In the genomic region with DNA sequence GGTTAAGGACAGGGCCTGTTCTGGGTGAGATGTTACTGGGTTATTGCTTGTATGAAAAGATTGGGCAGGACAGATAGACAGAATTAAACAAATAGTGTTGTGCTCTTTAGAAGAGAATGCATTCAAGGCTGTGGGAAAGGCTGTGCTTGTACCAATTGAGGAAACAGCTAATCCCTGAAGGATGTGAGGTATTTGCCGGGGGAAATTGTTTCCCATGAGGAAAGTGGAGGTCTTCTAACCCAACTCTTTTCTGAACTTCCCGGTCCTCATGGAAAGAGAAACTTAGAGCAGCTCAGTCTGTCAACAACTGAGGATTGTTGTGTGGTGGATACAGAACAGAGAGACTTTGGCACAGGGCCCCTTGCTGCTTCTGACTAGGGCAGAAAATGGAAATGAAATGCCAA, we compare ENCODE assay signal across 12 cellular contexts. TPM values are rescaled to one million over a fixed set of nuclear protein-coding genes. Genes with fewer than 3 reads are reported as not detected.
DNase-seq lines count a peak whose midpoint lies in the region; ATAC-seq and TF ChIP-seq lines count a peak whose summit lies in the region.
"Had no signal": no experiment of that assay in that cellular context is flagged by ENCODE, and none has a peak within 500 bp of the region (broad histone marks: within the 10 kb centered on the region; RNA-seq: fewer than 3 reads in every experiment).

No MANE protein-coding gene starts in this region.

- no peaks in the 10 kb centered on the region for H3K27me3 ChIP-seq in osteoblast (ENCODE audit: insufficient read depth, low read length)

- peak overlapping the region; percentile 67 for H3K4me2 ChIP-seq in osteoblast (ENCODE audit: insufficient read depth, low read length)

- DNase-seq in AG08395 (ENCODE audit: low spot score), result peak; percentile 25
- DNase-seq in fibroblast of villous mesenchyme (ENCODE audit: low read depth), result peak; percentile 66
- no peak for DNase-seq in osteoblast (ENCODE audit: insufficient read length, low spot score, missing footprints)
- DNase-seq in stimulated activated naive CD4-positive, alpha-beta T cell (lab: John Stamatoyannopoulos, UW), result no peak
- no peak for DNase-seq in stimulated activated naive CD4-positive, alpha-beta T cell treated with Interleukin-2 at 50 U/mL for 16 hours (lab: John Stamatoyannopoulos, UW)
- DNase-seq: activated T-cell treated with anti-CD3 and anti-CD28 coated beads, Interleukin-2, amount 50 U/mL, for 24 hours; lower lobe of right lung; NCI-H446 treated with DMSO at 0.1 percent for 48 hours; SIG-M5 had no signal

- peaks cover 39% of the 10 kb centered on the region for H3K79me2 ChIP-seq in osteoblast (ENCODE audit: insufficient read depth, low read length)

- TF ChIP-seq CTCF in WI38 (IDR thresholded peaks at IDR 0.05; ENCODE audit: low read depth, low read length), result no peak
- TF ChIP-seq CTCF in fibroblast of villous mesenchyme (IDR thresholded peaks at IDR 0.05; ENCODE audit: insufficient read depth, low read depth, low read length), result no peak
- no peak for TF ChIP-seq CTCF in osteoblast (IDR thresholded peaks at IDR 0.05; ENCODE audit: extremely low read depth, low read depth, low read length)

- no peaks in the 10 kb centered on the region for H4K20me1 ChIP-seq in osteoblast (ENCODE audit: insufficient read depth, low read length)

- no peaks in the 10 kb centered on the region for H3K36me3 ChIP-seq in osteoblast (ENCODE audit: insufficient read depth, low read length)
- H3K36me3 ChIP-seq: lower lobe of right lung had no signal

- no peaks in the 10 kb centered on the region for H3K9me3 ChIP-seq in osteoblast (ENCODE audit: low read depth, low read length)
- H3K9me3 ChIP-seq: lower lobe of right lung had no signal

- H3K4me1 ChIP-seq in osteoblast (ENCODE audit: insufficient read depth, low read length), result peaks cover 10% of the 10 kb centered on the region

- peak overlapping the region; percentile 33 for H3K27ac ChIP-seq in osteoblast (ENCODE audit: low read depth, low read length)
- H3K27ac ChIP-seq: lower lobe of right lung had no signal

- H3K4me3 ChIP-seq in WI38 (ENCODE audit: low read depth, low read length) (0 out of 2 replicates have a peak overlapping the region, but pooled peaks have one; percentile 18), fibroblast of villous mesenchyme (ENCODE audit: low read depth, low read length) (no peak overlapping the region), osteoblast (ENCODE audit: insufficient read depth, low read length) (peak overlapping the region; percentile 38)
- H3K4me3 ChIP-seq: lower lobe of right lung had no signal

- peak overlapping the region; percentile 40 for H2AFZ ChIP-seq in osteoblast (ENCODE audit: low read length)

- ATAC-seq in GM19395 (IDR thresholded peaks at IDR 0.05; ENCODE audit: unreplicated experiment) (no peak), GM18870 (IDR thresholded peaks at IDR 0.05; ENCODE audit: unreplicated experiment) (no peak)
- ATAC-seq: lower lobe of right lung had no signal

RNA-seq across cellular contexts. Expression of gene SLC1A4, which starts 9.5 kb away (rescaled TPM):
- total RNA-seq in fibroblast of villous mesenchyme, result 7.8 and 11.3 TPM in 2 replicates
- 47.7 and 49.2 TPM in 2 replicates for total RNA-seq in osteoblast

RNA-seq across cellular contexts. Expression of gene CEP68, which starts 57.6 kb away (rescaled TPM):
- total RNA-seq in fibroblast of villous mesenchyme, result 8.1 and 9.9 TPM in 2 replicates
- 13.6 and 14.5 TPM in 2 replicates for total RNA-seq in osteoblast

Comparison
In these comparisons a context has a peak if more than half of its experiments do, and no peak if none do; other contexts are left out.
1. DNase-seq: peak in AG08395 (single experiment) and fibroblast of villous mesenchyme (single experiment); none in osteoblast (single experiment), stimulated activated naive CD4-positive, alpha-beta T cell (0 of 6) and stimulated activated naive CD4-positive, alpha-beta T cell treated with Interleukin-2 at 50 U/mL for 16 hours (single experiment).